33 cellular contexts compared by ENCODE assay signal in the genomic region with DNA sequence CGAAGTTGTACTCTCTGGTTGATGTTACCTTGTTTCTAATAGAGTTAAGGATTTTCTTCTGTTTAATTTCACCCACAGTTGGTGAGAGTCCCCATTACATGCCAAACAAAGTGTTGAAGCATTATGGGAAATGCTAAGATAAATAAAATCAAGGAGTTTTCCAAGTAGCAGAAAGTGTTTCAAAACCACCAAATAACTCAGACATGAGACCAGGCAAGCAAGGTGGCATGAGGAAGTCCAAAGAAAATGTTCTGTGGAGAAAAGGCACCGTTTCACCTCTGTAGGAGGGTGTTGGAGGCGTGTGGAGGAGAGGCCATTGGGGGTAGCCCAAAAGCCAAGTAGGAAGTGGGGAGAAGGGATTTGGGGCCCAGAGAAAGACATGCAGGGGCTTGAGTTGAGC. TPM values are rescaled to one million over a fixed set of nuclear protein-coding genes. Genes with fewer than 3 reads are reported as not detected.
"Had no signal": no experiment of that assay in that cellular context is flagged by ENCODE, and none has a peak within 500 bp of the region (broad histone marks: within the 10 kb centered on the region; RNA-seq: fewer than 3 reads in every experiment).

No MANE protein-coding gene starts in this region.

- H3K36me3 ChIP-seq: brain microvascular endothelial cell, SJCRH30, WERI-Rb-1 had no signal

- H3K4me3 Mint-ChIP-seq: activated CD4-positive, alpha-beta T cell treated with anti-CD3 and anti-CD28 coated beads, Interleukin-2, amount 10 ng/mL, durations not matched to agents 7 days and 5 days; activated CD8-positive, alpha-beta T cell treated with anti-CD3 and anti-CD28 coated beads, Interleukin-2, amount 10 ng/mL, durations not matched to agents 7 days and 5 days; activated naive CD4-positive, alpha-beta T cell treated with anti-CD3 and anti-CD28 coated beads, Interleukin-2, amount 10 ng/mL, durations not matched to agents 7 days and 5 days; activated naive CD8-positive, alpha-beta T cell; activated naive CD8-positive, alpha-beta T cell treated with anti-CD3 and anti-CD28 coated beads, Interleukin-2, amount 50 U/mL, for 24 hours; activated T-cell treated with anti-CD3 and anti-CD28 coated beads, Interleukin-2, amount 50 U/mL, for 4 hours; activated T-helper 1 cell treated with anti-CD3 and anti-CD28 coated beads, Interleukin-12 subunit alpha, Interleukin-12 subunit beta, Interleukin-2, Interleukin-4 antibody, amounts not matched to agents 30 ng/mL and 10 ng/mL and 1 ng/mL, durations not matched to agents 14 hours and 24 hours and 36 hours had no signal

- H3K9me3 Mint-ChIP-seq: activated CD4-positive, alpha-beta T cell treated with anti-CD3 and anti-CD28 coated beads, Interleukin-2, amount 10 ng/mL, durations not matched to agents 7 days and 5 days; activated naive CD4-positive, alpha-beta T cell treated with anti-CD3 and anti-CD28 coated beads, Interleukin-2, amount 10 ng/mL, durations not matched to agents 7 days and 5 days; activated naive CD8-positive, alpha-beta T cell treated with anti-CD3 and anti-CD28 coated beads, Interleukin-2, amount 50 U/mL, for 24 hours; activated T-cell treated with anti-CD3 and anti-CD28 coated beads, Interleukin-2, amount 50 U/mL, for 4 hours; activated T-helper 1 cell treated with anti-CD3 and anti-CD28 coated beads, Interleukin-12 subunit alpha, Interleukin-12 subunit beta, Interleukin-2, Interleukin-4 antibody, amounts not matched to agents 30 ng/mL and 10 ng/mL and 1 ng/mL, durations not matched to agents 14 hours and 24 hours and 36 hours had no signal

- H3K27ac ChIP-seq: brain microvascular endothelial cell, SJCRH30, SK-N-MC, WERI-Rb-1 had no signal

- H3K36me3 Mint-ChIP-seq: activated naive CD4-positive, alpha-beta T cell treated with anti-CD3 and anti-CD28 coated beads, Interleukin-2, amount 10 ng/mL, durations not matched to agents 7 days and 5 days; activated naive CD8-positive, alpha-beta T cell had no signal

- H3K27ac Mint-ChIP-seq: activated CD4-positive, alpha-beta T cell treated with anti-CD3 and anti-CD28 coated beads, Interleukin-2, amount 10 ng/mL, durations not matched to agents 7 days and 5 days; activated CD8-positive, alpha-beta T cell treated with anti-CD3 and anti-CD28 coated beads, Interleukin-2, amount 10 ng/mL, durations not matched to agents 7 days and 5 days; activated naive CD4-positive, alpha-beta T cell treated with anti-CD3 and anti-CD28 coated beads, Interleukin-2, amount 10 ng/mL, durations not matched to agents 7 days and 5 days; activated naive CD8-positive, alpha-beta T cell; activated naive CD8-positive, alpha-beta T cell treated with anti-CD3 and anti-CD28 coated beads, Interleukin-2, amount 50 U/mL, for 24 hours; activated T-helper 1 cell treated with anti-CD3 and anti-CD28 coated beads, Interleukin-12 subunit alpha, Interleukin-12 subunit beta, Interleukin-2, Interleukin-4 antibody, amounts not matched to agents 30 ng/mL and 10 ng/mL and 1 ng/mL, durations not matched to agents 14 hours and 24 hours and 36 hours had no signal

- DNase-seq: activated CD4-positive, alpha-beta T cell treated with anti-CD3 and anti-CD28 coated beads for 1 hour; activated CD4-positive, alpha-beta T cell treated with anti-CD3 and anti-CD28 coated beads, Interleukin-2, amount 10 ng/mL, durations not matched to agents 7 days and 5 days; activated CD4-positive, alpha-beta T cell treated with anti-CD3 and anti-CD28 coated beads, Interleukin-2, amount 50 U/mL, for 48 hours; activated CD4-positive, CD25-positive, alpha-beta regulatory T cell; activated CD8-positive, alpha-beta T cell treated with anti-CD3 and anti-CD28 coated beads, Interleukin-2, amount 10 ng/mL, durations not matched to agents 7 days and 5 days; activated naive CD4-positive, alpha-beta T cell treated with anti-CD3 and anti-CD28 coated beads, Interleukin-2, amount 10 ng/mL, durations not matched to agents 7 days and 5 days; activated naive CD8-positive, alpha-beta T cell treated with anti-CD3 and anti-CD28 coated beads, Interleukin-2, amount 50 U/mL, for 24 hours; activated T-cell treated with anti-CD3 and anti-CD28 coated beads, Interleukin-2, amount 50 U/mL, for 4 hours; anterior cingulate cortex; brain microvascular endothelial cell; central memory CD4-positive, alpha-beta T cell; Kasumi-1; KG1; MM.1S; NCI-H1105; NCI-H1417 treated with DMSO at 0.1 percent for 48 hours; NCI-H1694; NCI-H1930; NCI-H2081 treated with DMSO at 0.1 percent for 48 hours; NCI-H345; NCI-H524 treated with DMSO at 0.1 percent for 48 hours; SHP77; SJCRH30; T1000; WERI-Rb-1 had no signal

- ATAC-seq: activated CD8-positive, alpha-beta T cell treated with anti-CD3 and anti-CD28 coated beads, Interleukin-2, amount 10 ng/mL, durations not matched to agents 7 days and 5 days; activated naive CD8-positive, alpha-beta T cell treated with anti-CD3 and anti-CD28 coated beads, Interleukin-2, amount 50 U/mL, for 24 hours; activated T-cell treated with anti-CD3 and anti-CD28 coated beads, Interleukin-2, amount 50 U/mL, for 4 hours; Panc1 had no signal

- H3K4me3 ChIP-seq: SJCRH30, SK-N-MC had no signal

- H3K4me1 ChIP-seq: SJCRH30 had no signal

- H3K27me3 ChIP-seq: brain microvascular endothelial cell, SJCRH30 had no signal

- H3K4me1 Mint-ChIP-seq: activated CD4-positive, alpha-beta T cell treated with anti-CD3 and anti-CD28 coated beads, Interleukin-2, amount 10 ng/mL, durations not matched to agents 7 days and 5 days; activated naive CD4-positive, alpha-beta T cell treated with anti-CD3 and anti-CD28 coated beads, Interleukin-2, amount 10 ng/mL, durations not matched to agents 7 days and 5 days; activated naive CD8-positive, alpha-beta T cell treated with anti-CD3 and anti-CD28 coated beads, Interleukin-2, amount 50 U/mL, for 24 hours had no signal

- H3K9me3 ChIP-seq: SJCRH30 had no signal

RNA-seq across cellular contexts. Expression of a gene that starts 8.7 kb away (rescaled TPM):
- total RNA-seq: activated CD4-positive, alpha-beta T cell treated with anti-CD3 and anti-CD28 coated beads, Interleukin-2, amount 10 ng/mL, durations not matched to agents 7 days and 5 days; activated CD8-positive, alpha-beta T cell treated with anti-CD3 and anti-CD28 coated beads, Interleukin-2, amount 10 ng/mL, durations not matched to agents 7 days and 5 days; activated T-cell treated with anti-CD3 and anti-CD28 coated beads, Interleukin-2, amount 50 U/mL, for 4 hours; activated T-helper 1 cell treated with anti-CD3 and anti-CD28 coated beads, Interleukin-12 subunit alpha, Interleukin-12 subunit beta, Interleukin-2, Interleukin-4 antibody, amounts not matched to agents 30 ng/mL and 10 ng/mL and 1 ng/mL, durations not matched to agents 14 hours and 24 hours and 36 hours; NCI-H460; RPMI7951; SJCRH30; T-helper 1 cell treated with Interleukin-12 subunit alpha and Interleukin-12 subunit beta and Interleukin-4 antibody, amounts not matched to agents 30 ng/mL and 1 ng/mL, for 36 hours; T-helper 2 cell treated with Interferon-gamma antibody and Interleukin-4, amounts not matched to agents 100 ng/mL and 5 ng/mL, for 36 hours had no signal

RNA-seq across cellular contexts. Expression of a gene that starts 28.6 kb away (rescaled TPM):
- total RNA-seq: activated CD4-positive, alpha-beta T cell treated with anti-CD3 and anti-CD28 coated beads, Interleukin-2, amount 10 ng/mL, durations not matched to agents 7 days and 5 days; activated CD8-positive, alpha-beta T cell treated with anti-CD3 and anti-CD28 coated beads, Interleukin-2, amount 10 ng/mL, durations not matched to agents 7 days and 5 days; activated T-cell treated with anti-CD3 and anti-CD28 coated beads, Interleukin-2, amount 50 U/mL, for 4 hours; activated T-helper 1 cell treated with anti-CD3 and anti-CD28 coated beads, Interleukin-12 subunit alpha, Interleukin-12 subunit beta, Interleukin-2, Interleukin-4 antibody, amounts not matched to agents 30 ng/mL and 10 ng/mL and 1 ng/mL, durations not matched to agents 14 hours and 24 hours and 36 hours; NCI-H460; RPMI7951; SJCRH30; T-helper 1 cell treated with Interleukin-12 subunit alpha and Interleukin-12 subunit beta and Interleukin-4 antibody, amounts not matched to agents 30 ng/mL and 1 ng/mL, for 36 hours; T-helper 2 cell treated with Interferon-gamma antibody and Interleukin-4, amounts not matched to agents 100 ng/mL and 5 ng/mL, for 36 hours had no signal
